In the genomic region with DNA sequence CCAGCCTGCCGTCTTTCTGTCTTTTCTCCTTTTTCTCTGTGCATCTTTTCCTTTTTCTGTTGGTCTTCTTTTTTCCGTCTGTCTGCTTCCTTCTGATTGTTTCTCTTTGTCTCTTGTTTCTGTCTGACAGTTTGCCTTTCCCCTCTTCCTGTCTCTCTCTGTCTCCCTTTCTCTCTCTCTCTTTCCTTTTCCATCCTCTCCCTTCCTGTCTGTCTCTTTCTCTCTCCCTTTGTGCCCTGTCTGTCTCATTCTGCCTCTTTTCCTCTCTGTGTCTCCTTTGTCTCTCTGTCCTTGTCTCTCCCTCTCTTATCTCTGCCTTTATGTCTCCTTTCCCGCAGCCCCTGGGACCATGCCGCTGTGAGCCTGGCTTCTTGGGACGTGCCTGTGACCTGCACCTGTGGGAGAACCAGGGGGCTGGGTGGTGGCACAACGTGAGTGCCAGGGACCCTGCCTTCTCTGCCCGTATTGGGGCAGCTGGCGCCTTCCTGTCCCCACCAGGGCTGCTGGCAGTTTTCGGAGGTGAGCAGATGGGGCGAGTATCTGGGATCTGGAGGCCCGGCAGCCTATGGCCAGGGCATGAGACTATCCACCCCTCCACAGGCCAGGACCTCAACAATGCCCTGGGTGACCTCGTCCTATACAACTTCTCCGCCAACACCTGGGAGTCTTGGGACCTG, we compare ENCODE assay signal across 28 cellular contexts. TPM values are rescaled to one million over a fixed set of nuclear protein-coding genes. Genes with fewer than 3 reads are reported as not detected.
"Had no signal": no experiment of that assay in that cellular context is flagged by ENCODE, and none has a peak within 500 bp of the region (broad histone marks: within the 10 kb centered on the region; RNA-seq: fewer than 3 reads in every experiment).

No MANE protein-coding gene starts in this region.

- H3K27ac Mint-ChIP-seq: memory B cell; mesothelial cell of epicardium; nephron; stimulated activated memory B cell treated with anti-CD40 and anti-IgM and Interleukin-4, amounts not matched to agents 10 μg/mL and 1 μg/mL and 100 μg/mL, for 72 hours; stimulated activated naive CD8-positive, alpha-beta T cell treated with anti-CD3 and anti-CD28 coated beads, Interleukin-15, Interleukin-2, amounts not matched to agents 100 ng/mL and 50 ng/mL, for 24 hours had no signal

- H3K9me3 ChIP-seq: left ventricle myocardium inferior, lower lobe of right lung, psoas muscle, spleen, tibial artery, upper lobe of left lung, uterus had no signal

- H3K27me3 Mint-ChIP-seq: memory B cell; stimulated activated memory B cell treated with anti-CD40 and anti-IgM and Interleukin-4, amounts not matched to agents 10 μg/mL and 1 μg/mL and 100 μg/mL, for 72 hours; stimulated activated naive CD8-positive, alpha-beta T cell treated with anti-CD3 and anti-CD28 coated beads, Interleukin-15, Interleukin-2, amounts not matched to agents 100 ng/mL and 50 ng/mL, for 24 hours had no signal

- DNase-seq: cortex of kidney; effector CD8-positive, alpha-beta T cell; foreskin melanocyte; head of caudate nucleus; kidney; left cardiac atrium; left ventricle myocardium inferior; lower lobe of right lung; psoas muscle; retina; spleen; stimulated activated CD4-positive, alpha-beta T cell treated with anti-CD3 and anti-CD28 coated beads, Interleukin-15, amount 100 ng/mL, for 24 hours; stimulated activated CD4-positive, alpha-beta T cell treated with anti-CD3 and anti-CD28 coated beads, Interleukin-1b, Interleukin-23, amount 100 ng/mL, for 48 hours; stimulated activated CD4-positive, alpha-beta T cell treated with anti-CD3 and anti-CD28 coated beads, Interleukin-4, amount 100 ng/mL, for 24 hours; tibial artery; upper lobe of left lung; uterus had no signal

- H3K36me3 ChIP-seq: uterus had no signal

- H3K27me3 ChIP-seq: dorsolateral prefrontal cortex, hepatocyte, spleen, tibial artery, upper lobe of left lung, uterus had no signal

- H3K27ac ChIP-seq: hepatocyte, left ventricle myocardium inferior, lower lobe of right lung, psoas muscle, spleen, tibial artery, upper lobe of left lung, uterus had no signal

- FAIRE-seq: kidney had no signal

- H3K9me3 Mint-ChIP-seq: memory B cell; mesothelial cell of epicardium; nephron; stimulated activated memory B cell treated with anti-CD40 and anti-IgM and Interleukin-4, amounts not matched to agents 10 μg/mL and 1 μg/mL and 100 μg/mL, for 72 hours; stimulated activated naive CD8-positive, alpha-beta T cell treated with anti-CD3 and anti-CD28 coated beads, Interleukin-15, Interleukin-2, amounts not matched to agents 100 ng/mL and 50 ng/mL, for 24 hours had no signal

- H3K4me3 Mint-ChIP-seq: memory B cell; mesothelial cell of epicardium; nephron; stimulated activated memory B cell treated with anti-CD40 and anti-IgM and Interleukin-4, amounts not matched to agents 10 μg/mL and 1 μg/mL and 100 μg/mL, for 72 hours; stimulated activated naive CD8-positive, alpha-beta T cell treated with anti-CD3 and anti-CD28 coated beads, Interleukin-15, Interleukin-2, amounts not matched to agents 100 ng/mL and 50 ng/mL, for 24 hours had no signal

- H3K4me3 ChIP-seq: dorsolateral prefrontal cortex, hepatocyte, left ventricle myocardium inferior, lower lobe of right lung, psoas muscle, spleen, tibial artery, upper lobe of left lung, uterus had no signal

- H3K4me2 ChIP-seq: hepatocyte had no signal

- H3K4me1 ChIP-seq: lower lobe of right lung, psoas muscle, tibial artery, upper lobe of left lung, uterus had no signal

- ATAC-seq: left cardiac atrium, lower lobe of right lung, psoas muscle had no signal

- H2AFZ ChIP-seq: hepatocyte had no signal

RNA-seq across cellular contexts. Expression of gene TMEM145, which starts 21.7 kb away (rescaled TPM):
- total RNA-seq: kidney, lower lobe of right lung, sciatic nerve had no signal
- polyA plus RNA-seq: hepatocyte had no signal

RNA-seq across cellular contexts. Expression of gene PRR19, which starts 32.9 kb away (rescaled TPM):
- total RNA-seq: left ventricle myocardium inferior, skeletal muscle tissue had no signal

RNA-seq across cellular contexts. Expression of gene CNFN, which starts 55.3 kb away (rescaled TPM):
- total RNA-seq: lower lobe of right lung, omental fat pad, psoas muscle, skeletal muscle tissue, temporal lobe had no signal
